Comparison of ENCODE assay signal across 15 cellular contexts in genomic region chr7:112897839-112898431, GRCh38.
DNase-seq lines count a peak whose midpoint lies in the region; ATAC-seq and TF ChIP-seq lines count a peak whose summit lies in the region.
"Had no signal": no experiment of that assay in that cellular context is flagged by ENCODE, and none has a peak within 500 bp of the region (broad histone marks: within the 10 kb centered on the region; RNA-seq: fewer than 3 reads in every experiment).

No MANE protein-coding gene starts in this region.

- no peak overlapping the region for H3K27ac ChIP-seq in left lung
- H3K27ac ChIP-seq: C4-2B, Peyer's patch, SJSA1, transverse colon had no signal

- no peaks in the 10 kb centered on the region for H3K9me3 ChIP-seq in left lung
- H3K9me3 ChIP-seq: Peyer's patch, SJSA1, transverse colon had no signal

- peaks cover 0 to 3% of the 10 kb centered on the region in 2 donors for H3K4me1 ChIP-seq in left lung
- H3K4me1 ChIP-seq: Peyer's patch, SJSA1 had no signal

- ATAC-seq in GM18867 (IDR thresholded peaks at IDR 0.05; ENCODE audit: unreplicated experiment) (peak; percentile 11), GM19452 (IDR thresholded peaks at IDR 0.05; ENCODE audit: unreplicated experiment) (peak; percentile 16), HG03432 (IDR thresholded peaks at IDR 0.05; ENCODE audit: unreplicated experiment) (peak; percentile 12), left lung (peak; percentile 16), HG03439 (IDR thresholded peaks at IDR 0.05; ENCODE audit: unreplicated experiment) (no peak), HG02973 (IDR thresholded peaks at IDR 0.05; ENCODE audit: unreplicated experiment) (no peak), GM19455 (IDR thresholded peaks at IDR 0.05; ENCODE audit: unreplicated experiment) (no peak)

- no peaks in the 10 kb centered on the region for H3K27me3 ChIP-seq in left lung
- H3K27me3 ChIP-seq: Peyer's patch, SJSA1, transverse colon had no signal

- peaks cover 0 to 8% of the 10 kb centered on the region in 2 donors for H3K36me3 ChIP-seq in left lung

- no peak for TF ChIP-seq CTCF in left lung (IDR thresholded peaks at IDR 0.05)

- POLR2A ChIA-PET in HEK293T (lab: Yijun Ruan, JAX): no interaction called here

- no peak overlapping the region for H3K4me3 ChIP-seq in left lung
- H3K4me3 ChIP-seq: Peyer's patch, SJSA1, transverse colon had no signal

- intact Hi-C loops in left lung (cut with DNase I): no loop called here

- DNase-seq in left lung (peak in 1 of 2 donors; percentile 20), HEK293T (ENCODE audit: extremely low spot score) (no peak)
- DNase-seq: activated CD4-positive, alpha-beta T cell treated with anti-CD3 and anti-CD28 coated beads for 1 hour; activated gamma-delta T cell; NCI-H1436 treated with DMSO at 0.1 percent for 48 hours had no signal

- CTCF ChIA-PET in HEK293T (lab: Yijun Ruan, JAX): interaction anchor here (0.7 kb wide), 1 partner anchor 398 kb away, joined by 3 read pairs; no protein-coding TSS in a partner anchor

TF ChIP-seq in HEK293T, 16 proteins besides CTCF, POLR2A, EP300 and RAD21:
- TF ChIP-seq FOXM1 (IDR thresholded peaks at IDR 0.05; ENCODE audit: borderline replicate concordance): no peak
- TF ChIP-seq ARNT (IDR thresholded peaks at IDR 0.05): no peak
- TF ChIP-seq SP1 (IDR thresholded peaks at IDR 0.05): no peak
- TF ChIP-seq PKNOX1 (IDR thresholded peaks at IDR 0.05): no peak
- no peak for TF ChIP-seq FOXK2 (IDR thresholded peaks at IDR 0.05)

Comparison
In these comparisons a context has a peak if more than half of its experiments do, and no peak if none do; other contexts are left out.
1. ATAC-seq: peak in GM18867 (single experiment), GM19452 (single experiment), HG03432 (single experiment) and left lung (single experiment); none in HG03439 (single experiment), HG02973 (single experiment) and GM19455 (single experiment).